In genomic region chr19:19697589-19697988, GRCh38 we compare ENCODE assay signal across 6 cellular contexts.
"Had no signal": no experiment of that assay in that cellular context is flagged by ENCODE, and none has a peak within 500 bp of the region (broad histone marks: within the 10 kb centered on the region; RNA-seq: fewer than 3 reads in every experiment).

No MANE protein-coding gene starts in this region.

- DNase-seq: GM23248, H9, HCEC 1CT, IMR-90, KBM-7 had no signal

- H3K4me3 ChIP-seq: GM23248 had no signal

- H3K4me3 Mint-ChIP-seq: H9 had no signal

- H3K27ac Mint-ChIP-seq: H9 had no signal

- H3K4me1 Mint-ChIP-seq: H9 had no signal

- H3K4me2 ChIP-seq: KMS-11 had no signal

- H3K27ac ChIP-seq: GM23248, KMS-11 had no signal

- H2AFZ ChIP-seq: GM23248 had no signal
